Comparison of ENCODE assay signal across 26 cellular contexts in the genomic region with DNA sequence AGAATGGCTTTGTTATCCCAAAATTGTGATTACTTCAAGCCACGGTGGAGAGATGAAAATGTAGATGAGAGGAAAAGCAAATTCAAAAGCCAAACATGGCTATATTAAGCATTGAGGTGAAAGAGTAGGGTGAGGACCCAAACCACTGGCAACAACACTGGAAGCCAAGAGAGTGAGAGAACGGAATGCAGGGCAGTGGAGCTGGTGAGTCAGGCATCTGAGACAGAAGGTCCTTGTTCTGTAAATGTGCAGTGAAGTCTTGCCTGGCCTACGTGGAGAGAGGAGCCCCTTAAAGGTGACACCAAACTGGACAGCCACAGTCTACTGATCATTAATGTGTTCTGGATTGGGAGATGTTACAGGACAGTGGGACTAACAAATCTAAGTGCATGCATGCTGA. TPM values are rescaled to one million over a fixed set of nuclear protein-coding genes. Genes with fewer than 3 reads are reported as not detected.
DNase-seq lines count a peak whose midpoint lies in the region; ATAC-seq lines count a peak whose summit lies in the region.
"Had no signal": no experiment of that assay in that cellular context is flagged by ENCODE, and none has a peak within 500 bp of the region (broad histone marks: within the 10 kb centered on the region; RNA-seq: fewer than 3 reads in every experiment).

No MANE protein-coding gene starts in this region.

- H3K27me3 Mint-ChIP-seq in activated T-cell treated with anti-CD3 and anti-CD28 coated beads, Interleukin-2, amount 50 U/mL, for 4 hours (ENCODE audit: low read depth): no peaks in the 10 kb centered on the region

- no peak for ATAC-seq in GM19324 (IDR thresholded peaks at IDR 0.05; ENCODE audit: low FRiP score, unreplicated experiment)
- no peak for ATAC-seq in activated T-cell treated with anti-CD3 and anti-CD28 coated beads, Interleukin-2, amount 50 U/mL, for 4 hours
- ATAC-seq: activated CD8-positive, alpha-beta T cell treated with anti-CD3 and anti-CD28 coated beads, Interleukin-2, amount 10 ng/mL, durations not matched to agents 7 days and 5 days; esophagus mucosa; gastrocnemius medialis; stimulated activated naive CD8-positive, alpha-beta T cell treated with anti-CD3 and anti-CD28 coated beads, Interleukin-15, Interleukin-2, amounts not matched to agents 100 U/mL and 50 U/mL, for 24 hours had no signal

- no peaks in the 10 kb centered on the region for H3K4me1 Mint-ChIP-seq in activated T-cell treated with anti-CD3 and anti-CD28 coated beads, Interleukin-2, amount 50 U/mL, for 4 hours (ENCODE audit: low read depth)
- H3K4me1 Mint-ChIP-seq: CD14-positive monocyte had no signal

- H3K4me3 ChIP-seq in HUES6 (ENCODE audit: low read depth, low read length): no peak overlapping the region
- H3K4me3 ChIP-seq: gastrocnemius medialis, lung had no signal

- H3K9ac ChIP-seq in HUES6 (ENCODE audit: low read length): no peak overlapping the region

- DNase-seq in EH (ENCODE audit: low read depth): peak; percentile 16
- DNase-seq in astrocyte of the hippocampus (ENCODE audit: low read depth, low spot score): peak; percentile 85
- DNase-seq in kidney tubule cell (ENCODE audit: low spot score): peak; percentile 53
- no peak for DNase-seq in activated T-cell treated with anti-CD3 and anti-CD28 coated beads, Interleukin-2, amount 50 U/mL, for 4 hours
- DNase-seq in UCSD-AML1 (lab: John Stamatoyannopoulos, UW; ENCODE audit: unreplicated experiment): no peak
- DNase-seq in NCI-H2107 (lab: John Stamatoyannopoulos, UW): no peak
- DNase-seq: activated CD4-positive, CD25-positive, alpha-beta regulatory T cell treated with anti-CD3 and anti-CD28 coated beads, Interleukin-2, amount 50 U/mL, for 72 hours; activated CD8-positive, alpha-beta T cell treated with anti-CD3 and anti-CD28 coated beads, Interleukin-2, amount 10 ng/mL, durations not matched to agents 7 days and 5 days; amniotic stem cell; caudate nucleus; gastrocnemius medialis; GF-D8; hypothalamus; kidney; NCI-H146; NCI-H69; nucleus accumbens; SHP77; stimulated activated CD4-positive, alpha-beta T cell treated with anti-CD3 and anti-CD28 coated beads, Interleukin-4, amount 100 ng/mL, for 1 hour; stimulated activated naive CD8-positive, alpha-beta T cell treated with anti-CD3 and anti-CD28 coated beads, Interleukin-15, Interleukin-2, amounts not matched to agents 100 U/mL and 50 U/mL, for 24 hours; SW 1271 had no signal

- no peaks in the 10 kb centered on the region for H3K36me3 ChIP-seq in HUES6 (ENCODE audit: control insufficient read depth, insufficient read depth, low read length)
- H3K36me3 ChIP-seq: gastrocnemius medialis had no signal

- no peaks in the 10 kb centered on the region for H3K27me3 ChIP-seq in HUES6 (ENCODE audit: control insufficient read depth, insufficient read depth, low read length)
- H3K27me3 ChIP-seq: gastrocnemius medialis had no signal

- H3K4me3 Mint-ChIP-seq in activated T-cell treated with anti-CD3 and anti-CD28 coated beads, Interleukin-2, amount 50 U/mL, for 4 hours: no peak overlapping the region
- H3K4me3 Mint-ChIP-seq: activated CD8-positive, alpha-beta T cell treated with anti-CD3 and anti-CD28 coated beads, Interleukin-2, amount 10 ng/mL, durations not matched to agents 7 days and 5 days; CD14-positive monocyte had no signal

- no peaks in the 10 kb centered on the region for H3K9me3 ChIP-seq in HUES6 (ENCODE audit: control insufficient read depth, insufficient read depth, low read depth, low read length)
- H3K9me3 ChIP-seq: gastrocnemius medialis had no signal

- H3K4me1 ChIP-seq in HUES6 (ENCODE audit: control insufficient read depth, insufficient read depth, low read length): peaks cover 50% of the 10 kb centered on the region
- H3K4me1 ChIP-seq: gastrocnemius medialis had no signal

- H3K36me3 Mint-ChIP-seq in activated T-cell treated with anti-CD3 and anti-CD28 coated beads, Interleukin-2, amount 50 U/mL, for 4 hours (ENCODE audit: insufficient read depth): no peaks in the 10 kb centered on the region
- H3K36me3 Mint-ChIP-seq: CD14-positive monocyte had no signal

- H3K27ac ChIP-seq in HUES6 (ENCODE audit: low read depth, low read length): peak overlapping the region; percentile 24
- H3K27ac ChIP-seq: gastrocnemius medialis had no signal

- H3K9me3 Mint-ChIP-seq in activated T-cell treated with anti-CD3 and anti-CD28 coated beads, Interleukin-2, amount 50 U/mL, for 4 hours: no peaks in the 10 kb centered on the region
- H3K9me3 Mint-ChIP-seq: CD14-positive monocyte had no signal

RNA-seq across cellular contexts. Expression of a gene that starts 22.8 kb away (rescaled TPM):
- total RNA-seq in activated T-cell treated with anti-CD3 and anti-CD28 coated beads, Interleukin-2, amount 50 U/mL, for 4 hours: 10 to 100 TPM; 26.3 to 28.7 (median 26.5) TPM

Comparison
In these comparisons a context has a peak if more than half of its experiments do, and no peak if none do; other contexts are left out.
1. DNase-seq: peak in EH (single experiment), astrocyte of the hippocampus (single experiment) and kidney tubule cell (single experiment); none in activated T-cell treated with anti-CD3 and anti-CD28 coated beads, Interleukin-2, amount 50 U/mL, for 4 hours (single experiment), UCSD-AML1 (single experiment) and NCI-H2107 (single experiment).